Comparison of ENCODE assay signal across 11 cellular contexts in genomic region chr10:79982486-79982800, GRCh38. TPM values are rescaled to one million over a fixed set of nuclear protein-coding genes. Genes with fewer than 3 reads are reported as not detected.
DNase-seq lines count a peak whose midpoint lies in the region; ATAC-seq and TF ChIP-seq lines count a peak whose summit lies in the region.
"Had no signal": no experiment of that assay in that cellular context is flagged by ENCODE, and none has a peak within 500 bp of the region (broad histone marks: within the 10 kb centered on the region; RNA-seq: fewer than 3 reads in every experiment).

No MANE protein-coding gene starts in this region.

- H3K27me3 Mint-ChIP-seq in activated naive CD8-positive, alpha-beta T cell treated with anti-CD3 and anti-CD28 coated beads, Interleukin-2, amount 10 ng/mL, durations not matched to agents 7 days and 5 days, result peaks cover 72% of the 10 kb centered on the region

- H3K9me3 Mint-ChIP-seq in activated naive CD8-positive, alpha-beta T cell treated with anti-CD3 and anti-CD28 coated beads, Interleukin-2, amount 10 ng/mL, durations not matched to agents 7 days and 5 days, result no peaks in the 10 kb centered on the region
- H3K9me3 Mint-ChIP-seq: IgD-negative memory B cell had no signal

- no peak for TF ChIP-seq POLR2A in spleen (IDR thresholded peaks at IDR 0.05)

- peaks cover 4% of the 10 kb centered on the region for H3K4me1 Mint-ChIP-seq in activated naive CD8-positive, alpha-beta T cell treated with anti-CD3 and anti-CD28 coated beads, Interleukin-2, amount 10 ng/mL, durations not matched to agents 7 days and 5 days

- TF ChIP-seq CTCF in spleen (IDR thresholded peaks at IDR 0.05 in 8 of 11, conservative IDR thresholded peaks at IDR 0.05 in 3 of 11), result no peak

- H3K27ac ChIP-seq in spleen, result no peak overlapping the region

- H3K36me3 Mint-ChIP-seq in activated naive CD8-positive, alpha-beta T cell treated with anti-CD3 and anti-CD28 coated beads, Interleukin-2, amount 10 ng/mL, durations not matched to agents 7 days and 5 days, result no peaks in the 10 kb centered on the region
- H3K36me3 Mint-ChIP-seq: IgD-negative memory B cell had no signal

- no peak overlapping the region for H3K27ac Mint-ChIP-seq in activated naive CD8-positive, alpha-beta T cell treated with anti-CD3 and anti-CD28 coated beads, Interleukin-2, amount 10 ng/mL, durations not matched to agents 7 days and 5 days
- H3K27ac Mint-ChIP-seq: IgD-negative memory B cell had no signal

- H3K9me3 ChIP-seq in iPS-18c (ENCODE audit: control insufficient read depth, insufficient read depth, low read length) (peaks cover 1% of the 10 kb centered on the region), spleen (no peaks in the 10 kb centered on the region)

- WGBS in spleen, 5 donors, result 9 to 28% (median 15%) methylated on average over 4 to 11 of the region's 11 CpGs

- intact Hi-C loops in spleen (cut with DNase I; ENCODE audit: low total_unique reads), result no loop called here

- POLR2A ChIA-PET in activated naive CD8-positive, alpha-beta T cell treated with anti-CD3 and anti-CD28 coated beads, Interleukin-2, amount 10 ng/mL, durations not matched to agents 7 days and 5 days (lab: Charles Lee), result no interaction called here

- peaks cover 0 to 78% (median 36%) of the 10 kb centered on the region in 7 donors for H3K27me3 ChIP-seq in spleen (replicated peaks in 1 of 7)

- ATAC-seq in activated naive CD8-positive, alpha-beta T cell treated with anti-CD3 and anti-CD28 coated beads, Interleukin-2, amount 10 ng/mL, durations not matched to agents 7 days and 5 days (ENCODE audit: low read depth), result no peak
- ATAC-seq in HG02610 (IDR thresholded peaks at IDR 0.05; ENCODE audit: unreplicated experiment) (no peak), GM21367 (IDR thresholded peaks at IDR 0.05; ENCODE audit: unreplicated experiment) (no peak)

- peak overlapping the region; percentile 72 for H3K4me3 ChIP-seq in iPS-18c (ENCODE audit: insufficient read depth, low read depth, low read length)
- peak overlapping the region in 7 of 8 donors; percentile 40 to 79 (median 51) for H3K4me3 ChIP-seq in spleen

- H3K36me3 ChIP-seq in spleen, result no peaks in the 10 kb centered on the region

- H3K4me1 ChIP-seq in spleen, result peaks cover 3 to 24% (median 21%) of the 10 kb centered on the region in 6 donors

- DNase-seq in DMS153 treated with DMSO at 0.1 percent for 48 hours (lab: John Stamatoyannopoulos, UW; ENCODE audit: unreplicated experiment) (peak; percentile 26), DMS153 (lab: John Stamatoyannopoulos, UW) (no peak), spleen (no peak), HK-2 (ENCODE audit: unreplicated experiment) (no peak)
- no peak for DNase-seq in activated naive CD8-positive, alpha-beta T cell treated with anti-CD3 and anti-CD28 coated beads, Interleukin-2, amount 10 ng/mL, durations not matched to agents 7 days and 5 days
- DNase-seq: erythroblast, T1000 had no signal

- peak overlapping the region; percentile 41 for H3K4me3 Mint-ChIP-seq in activated naive CD8-positive, alpha-beta T cell treated with anti-CD3 and anti-CD28 coated beads, Interleukin-2, amount 10 ng/mL, durations not matched to agents 7 days and 5 days

RNA-seq across cellular contexts. Expression of gene SFTPD, which starts 33.5 kb away (rescaled TPM):
- not detected for total RNA-seq in activated naive CD8-positive, alpha-beta T cell treated with anti-CD3 and anti-CD28 coated beads, Interleukin-2, amount 10 ng/mL, durations not matched to agents 7 days and 5 days
- total RNA-seq in spleen, result not detected
- polyA plus RNA-seq in spleen, result under 1 TPM; 0.15 to 0.33 (median 0.19) TPM
- polyA plus RNA-seq: IgD-negative memory B cell had no signal
